In the genomic region with DNA sequence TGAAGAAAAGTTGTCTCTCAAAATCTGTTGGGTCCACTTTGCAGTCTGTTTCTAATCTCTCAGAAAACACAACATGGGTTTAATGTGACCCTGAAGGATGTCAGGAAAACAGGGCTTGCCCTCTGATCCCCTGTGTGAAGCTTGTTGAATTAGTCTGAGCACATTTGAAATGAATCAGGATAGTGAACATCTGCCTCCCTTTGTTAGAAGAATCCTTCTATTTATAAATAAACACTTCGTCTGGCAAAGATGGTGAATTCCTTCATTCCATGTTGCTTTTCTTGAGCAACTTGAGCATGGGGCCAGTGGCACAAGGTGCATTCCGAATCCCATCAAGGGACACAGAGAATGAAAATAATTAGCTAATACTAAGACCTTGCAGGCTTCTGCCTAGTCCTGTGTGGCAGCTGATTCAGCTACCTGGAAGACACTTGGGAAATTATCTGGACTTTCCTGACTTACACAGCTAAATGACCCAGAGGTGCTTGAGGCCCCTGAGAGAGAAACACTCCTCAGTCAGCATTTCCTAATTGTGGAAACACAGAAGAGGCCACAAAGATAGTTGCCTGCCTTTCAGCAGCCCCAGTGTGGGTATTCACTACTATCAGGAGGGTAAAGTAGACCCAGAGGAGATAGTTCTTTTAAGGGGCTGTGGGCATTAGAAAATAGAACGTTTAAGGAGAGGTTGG, we compare ENCODE assay signal across 21 cellular contexts.
A peak's percentile ranks its signal among the peaks of the same experiment; 100 is the strongest.
DNase-seq lines count a peak whose midpoint lies in the region; TF ChIP-seq lines count a peak whose summit lies in the region.
"Had no signal": no experiment of that assay in that cellular context is flagged by ENCODE, and none has a peak within 500 bp of the region (broad histone marks: within the 10 kb centered on the region; RNA-seq: fewer than 3 reads in every experiment).

No MANE protein-coding gene starts in this region.

- BruUV-seq in mammary epithelial cell (replicated peaks; lab: Mats Ljungman, UMichigan), result TSS peak; percentile 85

- H2BK5ac ChIP-seq in trophoblast cell (ENCODE audit: low read depth, low read length, poor library complexity), result no peak overlapping the region

- H2AFZ ChIP-seq in GM23248 (no peak overlapping the region), mammary epithelial cell (ENCODE audit: low read depth, low read length) (no peak overlapping the region), trophoblast cell (ENCODE audit: insufficient read depth, low read length, poor library complexity) (no peak overlapping the region)

- no peak overlapping the region for H4K8ac ChIP-seq in trophoblast cell (ENCODE audit: low read depth, low read length)

- no peaks in the 10 kb centered on the region for H3F3A ChIP-seq in GM23248 (ENCODE audit: insufficient read depth)

- H3K9ac ChIP-seq in GM23248, result no peak overlapping the region
- no peak overlapping the region for H3K9ac ChIP-seq in mammary epithelial cell (ENCODE audit: insufficient read depth, low read length)
- H3K9ac ChIP-seq in trophoblast cell (ENCODE audit: low read length), result no peak overlapping the region

- H3K27me3 ChIP-seq in GM23248 (replicated peaks; ENCODE audit: insufficient read depth) (peaks cover 7% of the 10 kb centered on the region; the same call in 1 of the 2 replicates), mammary epithelial cell (ENCODE audit: insufficient read depth, low read length) (no peaks in the 10 kb centered on the region), sigmoid colon (no peaks in the 10 kb centered on the region), trophoblast cell (ENCODE audit: insufficient read depth, low read length) (no peaks in the 10 kb centered on the region)
- H3K27me3 ChIP-seq: neutrophil had no signal

- H3K4me3 ChIP-seq in GM23248, result no peak overlapping the region
- no peak overlapping the region for H3K4me3 ChIP-seq in mammary epithelial cell (replicated peaks in 1 of 3; ENCODE audit: insufficient read depth in 1 of 3, low read depth in 2 of 3, low read length in 3 of 3)
- no peak overlapping the region for H3K4me3 ChIP-seq in sigmoid colon
- H3K4me3 ChIP-seq in trophoblast cell (ENCODE audit: low read depth, low read length), result no peak overlapping the region
- H3K4me3 ChIP-seq: left ventricle myocardium inferior, mucosa of descending colon had no signal

- no peak overlapping the region for H4K91ac ChIP-seq in trophoblast cell (ENCODE audit: low read depth, low read length)

- H3K4me3 Mint-ChIP-seq in glutamatergic neuron (ENCODE audit: unreplicated experiment), result no peak overlapping the region
- H3K4me3 Mint-ChIP-seq: activated B cell treated with CpG ODN at 0.5 μM for 24 hours; CD4-positive, alpha-beta memory T cell had no signal

- WGBS in GM23248 (ENCODE audit: low coverage in 1 of 2, low lambda C conversion rate in 2 of 2, missing lambda C conversion rate in 2 of 2), 2 experiments, result 25 to 26% methylated on average over 3 of the region's 3 CpGs
- WGBS in mammary epithelial cell (ENCODE audit: low coverage, missing lambda C conversion rate), result 82% methylated on average over 3 of the region's 3 CpGs
- WGBS in sigmoid colon, 2 donors, result 57 to 62% methylated on average over 3 of the region's 3 CpGs
- no CpG with 5 or more reads among the region's 3 CpGs for WGBS in trophoblast cell (ENCODE audit: extremely low coverage, insufficient coverage, insufficient read length)

- no peak overlapping the region for H2BK12ac ChIP-seq in trophoblast cell (ENCODE audit: low read length)

- H2BK120ac ChIP-seq in trophoblast cell (ENCODE audit: insufficient read depth, low read length, poor library complexity), result no peak overlapping the region

- H3K4me1 Mint-ChIP-seq in glutamatergic neuron (ENCODE audit: low read depth, unreplicated experiment), result no peaks in the 10 kb centered on the region
- H3K4me1 Mint-ChIP-seq: activated B cell treated with CpG ODN at 0.5 μM for 24 hours; CD4-positive, alpha-beta memory T cell had no signal

- H3K4ac ChIP-seq in trophoblast cell (ENCODE audit: low read depth, low read length), result no peak overlapping the region

- dilution Hi-C loops in mammary epithelial cell (cut with HindIII; ENCODE audit: low sequenced_read_pairs), result no loop called here

- H3K18ac ChIP-seq in trophoblast cell (ENCODE audit: low read length), result no peak overlapping the region

- H3K79me2 ChIP-seq in GM23248 (ENCODE audit: insufficient read depth) (no peaks in the 10 kb centered on the region), mammary epithelial cell (ENCODE audit: insufficient read depth, low read length) (no peaks in the 10 kb centered on the region), trophoblast cell (ENCODE audit: control insufficient read depth, insufficient read depth, low read length, poor library complexity) (no peaks in the 10 kb centered on the region)

- TF ChIP-seq POLR2A in sigmoid colon (IDR thresholded peaks at IDR 0.05), result no peak

- H4K20me1 ChIP-seq in GM23248 (ENCODE audit: insufficient read depth) (no peaks in the 10 kb centered on the region), mammary epithelial cell (ENCODE audit: insufficient read depth, low read length) (no peaks in the 10 kb centered on the region)

- H3K9me3 ChIP-seq in GM23248 (ENCODE audit: low read depth) (no peaks in the 10 kb centered on the region), mammary epithelial cell (replicated peaks; ENCODE audit: insufficient read depth, low read length) (no peaks in the 10 kb centered on the region), sigmoid colon (no peaks in the 10 kb centered on the region), trophoblast cell (ENCODE audit: insufficient read depth, low read depth, low read length) (no peaks in the 10 kb centered on the region)
- H3K9me3 ChIP-seq: left ventricle myocardium inferior, mucosa of descending colon, neutrophil had no signal

- H3K4me2 ChIP-seq in GM23248 (ENCODE audit: unreplicated experiment) (no peak overlapping the region), mammary epithelial cell (ENCODE audit: insufficient read depth, low read depth, low read length) (no peak overlapping the region), trophoblast cell (ENCODE audit: low read length) (no peak overlapping the region)

- H3K79me1 ChIP-seq in trophoblast cell (ENCODE audit: low read length), result no peaks in the 10 kb centered on the region

- no peak overlapping the region for H4K12ac ChIP-seq in trophoblast cell (ENCODE audit: low read depth, low read length)

- TF ChIP-seq CTCF in mammary epithelial cell (conservative IDR thresholded peaks at IDR 0.05 in 1 of 2, IDR thresholded peaks at IDR 0.05 in 1 of 2; ENCODE audit: extremely low read depth in 1 of 2, insufficient read depth in 1 of 2, low read depth in 1 of 2, low read length in 2 of 2) (no peak), sigmoid colon (IDR thresholded peaks at IDR 0.05) (no peak), glutamatergic neuron (IDR thresholded peaks at IDR 0.05; ENCODE audit: partially characterized antibody, unreplicated experiment) (no peak)

- no peak for TF ChIP-seq EP300 in sigmoid colon (IDR thresholded peaks at IDR 0.05)

- H3K23ac ChIP-seq in trophoblast cell (ENCODE audit: low read length), result no peak overlapping the region

- in situ Hi-C loops in GM23248 (cut with MboI), result no loop called here
- in situ Hi-C loops in mammary epithelial cell (cut with MboI; ENCODE audit: low sequenced_read_pairs in 2 of 2), result no loop called here

- intact Hi-C loops in mammary epithelial cell (cut with micrococcal nuclease), result no loop called here
- intact Hi-C loops in sigmoid colon (cut with DNase I), result no loop called here

- no peaks in the 10 kb centered on the region for H3K9me3 Mint-ChIP-seq in glutamatergic neuron (ENCODE audit: unreplicated experiment)
- H3K9me3 Mint-ChIP-seq: activated B cell treated with CpG ODN at 0.5 μM for 24 hours had no signal

- H3K27ac ChIP-seq in GM23248, result no peak overlapping the region
- H3K27ac ChIP-seq in mammary epithelial cell (ENCODE audit: insufficient read depth, low read depth, low read length), result no peak overlapping the region
- peak overlapping the region in 3 of 4 donors; percentile 16 to 50 (median 44) for H3K27ac ChIP-seq in sigmoid colon
- no peak overlapping the region for H3K27ac ChIP-seq in trophoblast cell (ENCODE audit: low read depth, low read length)
- H3K27ac ChIP-seq: left ventricle myocardium inferior, neutrophil, RWPE1 had no signal

- H2AK5ac ChIP-seq in trophoblast cell (ENCODE audit: low read length), result no peak overlapping the region

- H3K14ac ChIP-seq in trophoblast cell (ENCODE audit: low read length), result no peak overlapping the region

- DNase-seq in GM23248 (peak; percentile 23), mammary epithelial cell (peak; percentile 51), left kidney (ENCODE audit: low read depth, low spot score) (peak; percentile 13), sigmoid colon (no peak), glutamatergic neuron (no peak), trophoblast cell (no peak), globus pallidus (ENCODE audit: low spot score) (no peak), NCI-H524 treated with DMSO at 0.1 percent for 48 hours (lab: John Stamatoyannopoulos, UW) (no peak)
- DNase-seq: activated B cell treated with CpG ODN at 0.5 μM for 24 hours; activated CD4-positive, alpha-beta T cell treated with anti-CD3 and anti-CD28 coated beads, Interleukin-2, amount 50 U/mL, for 48 hours; activated effector memory CD4-positive, alpha-beta T cell treated with anti-CD3 and anti-CD28 coated beads, Interleukin-2, amount 50 U/mL, for 16 hours; CD4-positive, alpha-beta memory T cell; Karpas-422; left ventricle myocardium inferior; mucosa of descending colon; NCI-H1105; NCI-H2107; NCI-H526; T1000 had no signal

- no peak overlapping the region for H3K27ac Mint-ChIP-seq in glutamatergic neuron (ENCODE audit: unreplicated experiment)
- H3K27ac Mint-ChIP-seq: activated B cell treated with CpG ODN at 0.5 μM for 24 hours; CD4-positive, alpha-beta memory T cell had no signal

- H3K9me2 ChIP-seq in GM23248 (ENCODE audit: insufficient read depth), result no peaks in the 10 kb centered on the region

- H3K27me3 Mint-ChIP-seq in glutamatergic neuron (ENCODE audit: unreplicated experiment), result no peaks in the 10 kb centered on the region

- H3K36me3 ChIP-seq in GM23248 (ENCODE audit: low read depth) (no peaks in the 10 kb centered on the region), mammary epithelial cell (ENCODE audit: insufficient read depth, low read length) (no peaks in the 10 kb centered on the region), sigmoid colon (no peaks in the 10 kb centered on the region), trophoblast cell (ENCODE audit: control insufficient read depth in 1 of 2, insufficient read depth in 2 of 2, low read length in 2 of 2) (no peaks in the 10 kb centered on the region)
- H3K36me3 ChIP-seq: left ventricle myocardium inferior, neutrophil had no signal

- CTCF ChIA-PET in mammary epithelial cell (lab: Charles Lee; ENCODE audit: low non-redundant PET), result no interaction called here

- no peaks in the 10 kb centered on the region for H3K36me3 Mint-ChIP-seq in glutamatergic neuron (ENCODE audit: unreplicated experiment)
- H3K36me3 Mint-ChIP-seq: CD4-positive, alpha-beta memory T cell had no signal

- H3K4me1 ChIP-seq in GM23248 (ENCODE audit: insufficient read depth) (peaks cover 15% of the 10 kb centered on the region; the same call in 1 of the 2 replicates), mammary epithelial cell (ENCODE audit: insufficient read depth, low read length) (no peaks in the 10 kb centered on the region), sigmoid colon (peaks cover 0 to 33% (median 21%) of the 10 kb centered on the region in 4 donors), trophoblast cell (ENCODE audit: control insufficient read depth in 1 of 2, insufficient read depth in 2 of 2, low read length in 2 of 2) (no peaks in the 10 kb centered on the region)
- H3K4me1 ChIP-seq: left ventricle myocardium inferior had no signal

Comparison
In these comparisons a context has a peak if more than half of its experiments do, and no peak if none do; other contexts are left out.
1. DNase-seq: peak in GM23248 (single experiment), mammary epithelial cell (single experiment) and left kidney (single experiment); none in sigmoid colon (single experiment), glutamatergic neuron (single experiment), trophoblast cell (0 of 2), globus pallidus (single experiment) and NCI-H524 treated with DMSO at 0.1 percent for 48 hours (single experiment).
2. H3K27ac ChIP-seq: peak in sigmoid colon (3 of 4); none in GM23248 (single experiment), mammary epithelial cell (single experiment) and trophoblast cell (single experiment).